In genomic region chr2:112481050-112481527, GRCh38 we compare ENCODE assay signal across 8 cellular contexts. TPM values are rescaled to one million over a fixed set of nuclear protein-coding genes. Genes with fewer than 3 reads are reported as not detected.
DNase-seq lines count a peak whose midpoint lies in the region; ATAC-seq and TF ChIP-seq lines count a peak whose summit lies in the region.

No MANE protein-coding gene starts in this region.

- H3K27ac Mint-ChIP-seq in glutamatergic neuron (ENCODE audit: unreplicated experiment) = peak overlapping the region; percentile 95
- peak overlapping the region; percentile 94 for H3K27ac Mint-ChIP-seq in osteocyte (ENCODE audit: unreplicated experiment)

- H3K4me1 ChIP-seq in HAP-1 (peaks cover 17% of the 10 kb centered on the region), thoracic aorta (ENCODE audit: control insufficient read depth in 1 of 2, low read depth in 2 of 2) (peaks cover 10 to 24% of the 10 kb centered on the region in 2 donors)

- H3K27me3 ChIP-seq in HAP-1 (ENCODE audit: low read depth) (no peaks in the 10 kb centered on the region), MG63 (no peaks in the 10 kb centered on the region), thoracic aorta (replicated peaks; ENCODE audit: insufficient read depth) (no peaks in the 10 kb centered on the region)

- ATAC-seq in thoracic aorta (ENCODE audit: insufficient number of reproducible peaks, low FRiP score, low read depth) = peak; percentile 22

- H3K4me3 Mint-ChIP-seq in glutamatergic neuron (ENCODE audit: unreplicated experiment) (peak overlapping the region; percentile 97), osteocyte (ENCODE audit: unreplicated experiment) (peak overlapping the region; percentile 91)

- in situ Hi-C loops in HAP-1 (cut with MboI; ENCODE audit: low sequenced_read_pairs) = no loop called here

- H3K36me3 Mint-ChIP-seq in glutamatergic neuron (ENCODE audit: unreplicated experiment) (no peaks in the 10 kb centered on the region), osteocyte (ENCODE audit: unreplicated experiment) (no peaks in the 10 kb centered on the region)

- H3K27me3 Mint-ChIP-seq in glutamatergic neuron (ENCODE audit: unreplicated experiment) (peaks cover 12% of the 10 kb centered on the region), osteocyte (ENCODE audit: unreplicated experiment) (peaks cover 2% of the 10 kb centered on the region)

- H3K36me3 ChIP-seq in HAP-1 (replicated peaks) (peaks cover 18% of the 10 kb centered on the region), MG63 (peaks cover 29% of the 10 kb centered on the region), thoracic aorta (no peaks in the 10 kb centered on the region)

- H3K4me3 ChIP-seq in HAP-1 (peak overlapping the region; percentile 55), MG63 (peak overlapping the region; percentile 77), thoracic aorta (peak overlapping the region; percentile 78)

- TF ChIP-seq CTCF in glutamatergic neuron (IDR thresholded peaks at IDR 0.05; ENCODE audit: partially characterized antibody, unreplicated experiment) (no peak), osteocyte (IDR thresholded peaks at IDR 0.05) (peak; percentile 85), thoracic aorta (IDR thresholded peaks at IDR 0.05) (peak; percentile 67)

- DNase-seq in GDM1 (lab: John Stamatoyannopoulos, UW) (peak; percentile 73), HAP-1 (ENCODE audit: low spot score in 2 of 2) (peak; percentile 72 to 89), MG63 (peak; percentile 82), SK-N-DZ (ENCODE audit: low spot score) (peak; percentile 85), glutamatergic neuron (peak; percentile 89), osteocyte (ENCODE audit: extremely low spot score, unreplicated experiment) (peak; percentile 92), thoracic aorta (ENCODE audit: low spot score) (peak; percentile 33)
- peak; percentile 88 for DNase-seq in activated naive CD4-positive, alpha-beta T cell treated with anti-CD3 and anti-CD28 coated beads, Interleukin-2, amount 50 U/mL, for 16 hours

- H3K27ac ChIP-seq in thoracic aorta = peak overlapping the region; percentile 57 to 68

- peaks cover 14% of the 10 kb centered on the region for H3K9me3 Mint-ChIP-seq in glutamatergic neuron (ENCODE audit: unreplicated experiment)
- no peaks in the 10 kb centered on the region for H3K9me3 Mint-ChIP-seq in osteocyte (ENCODE audit: unreplicated experiment)

- peaks cover 21% of the 10 kb centered on the region for H3K4me1 Mint-ChIP-seq in glutamatergic neuron (ENCODE audit: low read depth, unreplicated experiment)
- H3K4me1 Mint-ChIP-seq in osteocyte (ENCODE audit: unreplicated experiment) = peaks cover 22% of the 10 kb centered on the region

- H3K9me3 ChIP-seq in HAP-1 (no peaks in the 10 kb centered on the region), MG63 (no peaks in the 10 kb centered on the region), thoracic aorta (no peaks in the 10 kb centered on the region)

RNA-seq across cellular contexts. Expression of gene TTL, which starts 0.9 kb away (rescaled TPM):
- total RNA-seq in MG63 (2014; rRNA removed; shearing (Covaris generic); ENCODE audit: low replicate concordance) = 49.8 and 55.2 TPM in 2 replicates
- 84.4 and 85.0 TPM in 2 replicates for polyA plus RNA-seq in SK-N-DZ (2014; cell fraction: cytosol; rRNA removed)
- polyA plus RNA-seq in SK-N-DZ (2014; cell fraction: nucleus; rRNA removed) = 64.6 and 67.8 TPM in 2 replicates
- total RNA-seq in glutamatergic neuron (ENCODE audit: unreplicated experiment) (126 TPM), osteocyte (65.7 and 67.2 TPM in 2 replicates), thoracic aorta (10 to 100 TPM; 30.9 to 35.9 TPM)

RNA-seq across cellular contexts. Expression of gene RGPD8, which starts 47.6 kb away (rescaled TPM):
- total RNA-seq in MG63 (2014; rRNA removed; shearing (Covaris generic); ENCODE audit: low replicate concordance) = 7.9 and 9.1 TPM in 2 replicates
- 2.3 and 4.6 TPM in 2 replicates for polyA plus RNA-seq in SK-N-DZ (2014; cell fraction: cytosol; rRNA removed)
- polyA plus RNA-seq in SK-N-DZ (2014; cell fraction: nucleus; rRNA removed) = 3.5 and 6.7 TPM in 2 replicates
- total RNA-seq in glutamatergic neuron (ENCODE audit: unreplicated experiment) = 29.3 TPM
- 8.6 and 9.6 TPM in 2 replicates for total RNA-seq in osteocyte
- total RNA-seq in thoracic aorta = 10 to 100 TPM; 30.3 to 53.3 TPM

Comparison
In these comparisons a context has a peak if more than half of its experiments do, and no peak if none do; other contexts are left out.
1. Peak in every context shown above with its lines: DNase-seq, ATAC-seq, H3K4me3 ChIP-seq and H3K27ac ChIP-seq.
2. DNase-seq: peak in every context shown above with its lines; median percentile 92 in osteocyte; 89 in glutamatergic neuron; 88 in activated naive CD4-positive, alpha-beta T cell treated with anti-CD3 and anti-CD28 coated beads, Interleukin-2, amount 50 U/mL, for 16 hours; 85 in SK-N-DZ; 82 in MG63; 80 in HAP-1; 73 in GDM1; 33 in thoracic aorta.